Comparison of ENCODE assay signal across 22 cellular contexts in the genomic region with DNA sequence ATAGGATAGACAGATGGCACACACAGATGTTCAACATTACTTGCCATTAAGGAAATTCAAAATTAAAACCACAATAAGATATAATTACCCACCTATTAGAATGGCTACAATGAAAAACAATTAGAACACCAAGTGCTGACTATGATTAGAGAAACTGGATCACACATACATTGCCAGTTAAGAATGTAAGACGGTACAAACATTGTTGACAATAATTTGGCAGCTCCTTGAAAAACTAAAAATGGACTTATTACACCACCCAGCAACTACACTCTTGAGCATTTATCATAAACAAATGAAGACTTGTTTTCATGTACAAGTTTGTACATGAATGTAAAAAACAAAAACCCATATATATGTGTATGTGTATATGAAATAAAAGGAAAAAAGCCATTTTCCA.
"Had no signal": no experiment of that assay in that cellular context is flagged by ENCODE, and none has a peak within 500 bp of the region (broad histone marks: within the 10 kb centered on the region; RNA-seq: fewer than 3 reads in every experiment).

No MANE protein-coding gene starts in this region.

- H3K27ac Mint-ChIP-seq: activated CD4-positive, alpha-beta memory T cell treated with anti-CD3 and anti-CD28 coated beads for 36 hours; activated CD4-positive, alpha-beta T cell treated with anti-CD3 and anti-CD28 coated beads, Interleukin-2, amount 10 ng/mL, durations not matched to agents 7 days and 5 days; activated naive CD4-positive, alpha-beta T cell treated with anti-CD3 and anti-CD28 coated beads for 36 hours; activated naive CD8-positive, alpha-beta T cell had no signal

- H3K27me3 Mint-ChIP-seq: activated CD4-positive, alpha-beta memory T cell treated with anti-CD3 and anti-CD28 coated beads for 36 hours; activated CD4-positive, alpha-beta T cell treated with anti-CD3 and anti-CD28 coated beads, Interleukin-2, amount 10 ng/mL, durations not matched to agents 7 days and 5 days; activated naive CD8-positive, alpha-beta T cell had no signal

- H3K27me3 ChIP-seq: adrenal gland, breast epithelium had no signal

- H3K4me3 ChIP-seq: adrenal gland, breast epithelium, K562, SK-N-MC had no signal

- H3K4me3 Mint-ChIP-seq: activated CD4-positive, alpha-beta memory T cell treated with anti-CD3 and anti-CD28 coated beads for 36 hours; activated CD4-positive, alpha-beta T cell treated with anti-CD3 and anti-CD28 coated beads, Interleukin-2, amount 10 ng/mL, durations not matched to agents 7 days and 5 days; activated naive CD4-positive, alpha-beta T cell treated with anti-CD3 and anti-CD28 coated beads for 36 hours; activated naive CD8-positive, alpha-beta T cell; activated T-cell treated with anti-CD3 and anti-CD28 coated beads, Interleukin-2, amount 50 U/mL, for 4 hours had no signal

- H3K27ac ChIP-seq: adrenal gland, breast epithelium, SK-N-MC, VCaP had no signal

- ATAC-seq: activated T-cell treated with anti-CD3 and anti-CD28 coated beads, Interleukin-2, amount 50 U/mL, for 4 hours; K562 had no signal

- H3K4me1 Mint-ChIP-seq: activated CD4-positive, alpha-beta T cell treated with anti-CD3 and anti-CD28 coated beads, Interleukin-2, amount 10 ng/mL, durations not matched to agents 7 days and 5 days had no signal

- H3K4me1 ChIP-seq: adrenal gland, breast epithelium had no signal

- DNase-seq: activated CD4-positive, alpha-beta memory T cell treated with anti-CD3 and anti-CD28 coated beads for 36 hours; activated CD4-positive, alpha-beta T cell treated with anti-CD3 and anti-CD28 coated beads, Interleukin-2, amount 10 ng/mL, durations not matched to agents 7 days and 5 days; activated CD4-positive, CD25-positive, alpha-beta regulatory T cell; activated CD8-positive, alpha-beta memory T cell treated with anti-CD3 and anti-CD28 coated beads for 24 hours; activated effector memory CD4-positive, alpha-beta T cell treated with anti-CD3 and anti-CD28 coated beads, Interleukin-2, amount 50 U/mL, for 16 hours; activated naive CD4-positive, alpha-beta T cell treated with anti-CD3 and anti-CD28 coated beads for 36 hours; activated T-cell treated with anti-CD3 and anti-CD28 coated beads, Interleukin-2, amount 50 U/mL, for 4 hours; adrenal gland; aorta; caudate nucleus; Karpas-422; MM.1S; NCI-H1694; NCI-H2029; NCI-H446; NCI-H82; T-helper 1 cell had no signal
